1 cellular context compared by ENCODE assay signal in the genomic region with DNA sequence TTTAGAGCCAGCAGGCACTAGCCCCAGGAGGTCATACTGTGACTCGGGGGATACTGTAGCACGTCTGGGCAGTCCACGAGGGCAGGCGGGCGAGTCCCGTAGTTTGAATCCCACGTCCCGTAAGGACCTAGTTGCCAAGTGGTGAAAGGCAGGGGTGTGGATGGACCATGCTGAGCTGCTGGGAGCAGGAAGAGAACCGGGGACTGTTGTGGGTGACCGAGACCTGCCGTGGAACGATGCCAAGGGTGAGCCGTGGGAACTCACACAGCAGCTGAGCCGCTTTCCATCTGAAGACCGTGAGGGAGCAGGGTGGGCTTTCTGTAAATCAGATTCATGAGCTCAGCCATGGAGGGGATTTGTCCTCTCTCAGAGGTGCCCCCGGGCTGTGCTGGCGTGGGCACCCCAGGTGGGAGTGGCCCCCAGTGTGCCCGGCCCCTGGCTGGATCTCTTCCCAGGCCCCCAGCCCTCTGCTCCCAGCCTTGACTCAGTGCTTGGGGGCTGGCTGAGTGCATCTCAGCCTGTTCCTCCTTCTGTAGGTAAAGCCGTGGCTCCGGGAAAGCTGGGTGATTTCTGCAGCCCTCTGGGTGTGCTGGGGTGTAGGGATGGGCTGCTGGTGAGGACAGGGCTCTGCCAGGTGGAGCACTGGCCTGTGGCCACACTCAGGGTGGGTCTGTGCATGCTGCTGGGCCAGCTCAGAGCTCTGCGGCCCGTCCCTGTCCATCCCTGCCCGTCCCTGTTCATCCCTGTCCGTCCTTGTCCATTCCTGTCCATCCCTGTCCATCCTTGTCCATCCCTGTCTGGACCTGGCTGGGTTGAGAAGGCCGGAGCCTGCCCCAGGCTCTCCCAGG.
TF ChIP-seq lines count a peak whose summit lies in the region.

No MANE protein-coding gene starts in this region.

TF ChIP-seq in HepG2, 621 proteins besides CTCF, POLR2A, EP300 and RAD21 (continued from another document):
- TF ChIP-seq, protein P1, sequence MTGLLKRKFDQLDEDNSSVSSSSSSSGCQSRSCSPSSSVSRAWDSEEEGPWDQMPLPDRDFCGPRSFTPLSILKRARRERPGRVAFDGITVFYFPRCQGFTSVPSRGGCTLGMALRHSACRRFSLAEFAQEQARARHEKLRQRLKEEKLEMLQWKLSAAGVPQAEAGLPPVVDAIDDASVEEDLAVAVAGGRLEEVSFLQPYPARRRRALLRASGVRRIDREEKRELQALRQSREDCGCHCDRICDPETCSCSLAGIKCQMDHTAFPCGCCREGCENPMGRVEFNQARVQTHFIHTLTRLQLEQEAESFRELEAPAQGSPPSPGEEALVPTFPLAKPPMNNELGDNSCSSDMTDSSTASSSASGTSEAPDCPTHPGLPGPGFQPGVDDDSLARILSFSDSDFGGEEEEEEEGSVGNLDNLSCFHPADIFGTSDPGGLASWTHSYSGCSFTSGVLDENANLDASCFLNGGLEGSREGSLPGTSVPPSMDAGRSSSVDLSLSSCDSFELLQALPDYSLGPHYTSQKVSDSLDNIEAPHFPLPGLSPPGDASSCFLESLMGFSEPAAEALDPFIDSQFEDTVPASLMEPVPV (CRISPR knock-in tag; IDR thresholded peaks at IDR 0.05), result no peak
- TF ChIP-seq, protein P2, sequence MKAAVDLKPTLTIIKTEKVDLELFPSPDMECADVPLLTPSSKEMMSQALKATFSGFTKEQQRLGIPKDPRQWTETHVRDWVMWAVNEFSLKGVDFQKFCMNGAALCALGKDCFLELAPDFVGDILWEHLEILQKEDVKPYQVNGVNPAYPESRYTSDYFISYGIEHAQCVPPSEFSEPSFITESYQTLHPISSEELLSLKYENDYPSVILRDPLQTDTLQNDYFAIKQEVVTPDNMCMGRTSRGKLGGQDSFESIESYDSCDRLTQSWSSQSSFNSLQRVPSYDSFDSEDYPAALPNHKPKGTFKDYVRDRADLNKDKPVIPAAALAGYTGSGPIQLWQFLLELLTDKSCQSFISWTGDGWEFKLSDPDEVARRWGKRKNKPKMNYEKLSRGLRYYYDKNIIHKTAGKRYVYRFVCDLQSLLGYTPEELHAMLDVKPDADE (CRISPR knock-in tag; IDR thresholded peaks at IDR 0.05), result no peak
- TF ChIP-seq CC2D1A (CRISPR knock-in tag; IDR thresholded peaks at IDR 0.05) (0 out of 2 replicates have a peak, but pooled peaks have one; percentile 88), ZNF605 (CRISPR knock-in tag; IDR thresholded peaks at IDR 0.05) (no peak), KDM6A (CRISPR knock-in tag; IDR thresholded peaks at IDR 0.05; ENCODE audit: low read depth) (no peak), ZKSCAN5 (CRISPR knock-in tag; IDR thresholded peaks at IDR 0.05) (no peak)
- TF ChIP-seq, protein P3, sequence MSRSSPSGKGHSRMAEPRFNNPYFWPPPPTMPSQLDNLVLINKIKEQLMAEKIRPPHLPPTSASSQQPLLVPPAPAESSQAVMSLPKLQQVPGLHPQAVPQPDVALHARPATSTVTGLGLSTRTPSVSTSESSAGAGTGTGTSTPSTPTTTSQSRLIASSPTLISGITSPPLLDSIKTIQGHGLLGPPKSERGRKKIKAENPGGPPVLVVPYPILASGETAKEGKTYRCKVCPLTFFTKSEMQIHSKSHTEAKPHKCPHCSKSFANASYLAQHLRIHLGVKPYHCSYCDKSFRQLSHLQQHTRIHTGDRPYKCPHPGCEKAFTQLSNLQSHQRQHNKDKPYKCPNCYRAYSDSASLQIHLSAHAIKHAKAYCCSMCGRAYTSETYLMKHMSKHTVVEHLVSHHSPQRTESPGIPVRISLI (CRISPR knock-in tag; IDR thresholded peaks at IDR 0.05; ENCODE audit: borderline replicate concordance), result peak; percentile 62; the same call in 1 of the 2 replicates
- TF ChIP-seq, protein P4, sequence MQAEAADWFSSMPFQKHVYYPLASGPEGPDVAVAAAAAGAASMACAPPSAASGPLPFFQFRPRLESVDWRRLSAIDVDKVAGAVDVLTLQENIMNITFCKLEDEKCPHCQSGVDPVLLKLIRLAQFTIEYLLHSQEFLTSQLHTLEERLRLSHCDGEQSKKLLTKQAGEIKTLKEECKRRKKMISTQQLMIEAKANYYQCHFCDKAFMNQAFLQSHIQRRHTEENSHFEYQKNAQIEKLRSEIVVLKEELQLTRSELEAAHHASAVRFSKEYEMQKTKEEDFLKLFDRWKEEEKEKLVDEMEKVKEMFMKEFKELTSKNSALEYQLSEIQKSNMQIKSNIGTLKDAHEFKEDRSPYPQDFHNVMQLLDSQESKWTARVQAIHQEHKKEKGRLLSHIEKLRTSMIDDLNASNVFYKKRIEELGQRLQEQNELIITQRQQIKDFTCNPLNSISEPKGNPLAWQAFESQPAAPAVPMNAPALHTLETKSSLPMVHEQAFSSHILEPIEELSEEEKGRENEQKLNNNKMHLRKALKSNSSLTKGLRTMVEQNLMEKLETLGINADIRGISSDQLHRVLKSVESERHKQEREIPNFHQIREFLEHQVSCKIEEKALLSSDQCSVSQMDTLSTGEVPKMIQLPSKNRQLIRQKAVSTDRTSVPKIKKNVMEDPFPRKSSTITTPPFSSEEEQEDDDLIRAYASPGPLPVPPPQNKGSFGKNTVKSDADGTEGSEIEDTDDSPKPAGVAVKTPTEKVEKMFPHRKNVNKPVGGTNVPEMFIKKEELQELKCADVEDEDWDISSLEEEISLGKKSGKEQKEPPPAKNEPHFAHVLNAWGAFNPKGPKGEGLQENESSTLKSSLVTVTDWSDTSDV (CRISPR knock-in tag; IDR thresholded peaks at IDR 0.05), result peak; percentile 88; the same call in 1 of the 2 replicates
